In the genomic region with DNA sequence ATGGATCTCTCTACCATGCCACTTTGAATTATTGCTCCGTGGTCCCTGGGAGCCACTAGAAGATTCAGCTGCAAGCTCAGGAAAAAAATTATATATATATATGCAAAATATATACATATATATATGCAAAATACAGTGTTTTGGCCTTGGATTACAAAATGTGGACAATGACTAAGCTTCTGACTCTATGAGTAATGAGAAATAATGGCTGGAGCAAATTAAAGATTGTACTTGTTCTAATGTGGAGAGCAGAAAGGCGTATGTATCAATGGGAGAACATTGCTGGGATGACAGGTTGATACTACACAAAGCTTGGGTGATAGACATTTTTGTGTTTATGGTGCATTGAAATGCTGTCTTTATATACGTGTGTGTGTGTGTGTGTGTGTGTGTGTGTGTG, we compare ENCODE assay signal across 19 cellular contexts.
DNase-seq lines count a peak whose midpoint lies in the region; ATAC-seq and TF ChIP-seq lines count a peak whose summit lies in the region.
"Had no signal": no experiment of that assay in that cellular context is flagged by ENCODE, and none has a peak within 500 bp of the region (broad histone marks: within the 10 kb centered on the region; RNA-seq: fewer than 3 reads in every experiment).

No MANE protein-coding gene starts in this region.

- H3K27me3 ChIP-seq in GM23248 (replicated peaks; ENCODE audit: insufficient read depth) (no peaks in the 10 kb centered on the region), mesenchymal stem cell (ENCODE audit: control insufficient read depth in 1 of 2, insufficient read depth in 1 of 2, low read length in 2 of 2) (no peaks in the 10 kb centered on the region)
- H3K27me3 ChIP-seq: BLaER1 had no signal

- H3K79me2 ChIP-seq in GM23248 (ENCODE audit: insufficient read depth): no peaks in the 10 kb centered on the region

- no peak overlapping the region for H4K91ac ChIP-seq in mesenchymal stem cell (ENCODE audit: low read length)

- WGBS in GM23248 (ENCODE audit: low coverage in 1 of 2, low lambda C conversion rate in 2 of 2, missing lambda C conversion rate in 2 of 2), 2 experiments: 66 to 76% methylated on average over 3 of the region's 3 CpGs
- WGBS in mesenchymal stem cell: 89% methylated on average over 2 of the region's 3 CpGs

- H3K79me1 ChIP-seq in mesenchymal stem cell (replicated peaks; ENCODE audit: low read length, poor library complexity, severe bottlenecking): no peaks in the 10 kb centered on the region

- H3K9me3 ChIP-seq in GM23248 (ENCODE audit: low read depth): no peaks in the 10 kb centered on the region
- no peaks in the 10 kb centered on the region; the same call in 1 of the 2 replicates for H3K9me3 ChIP-seq in SK-N-MC (ENCODE audit: low read depth, low read length)
- H3K9me3 ChIP-seq in mesenchymal stem cell (ENCODE audit: control insufficient read depth, low read length): peaks cover 9% of the 10 kb centered on the region
- H3K9me3 ChIP-seq: BLaER1 had no signal

- H3F3A ChIP-seq in GM23248 (ENCODE audit: insufficient read depth): no peaks in the 10 kb centered on the region

- no peak for ATAC-seq in GM18505 (IDR thresholded peaks at IDR 0.05; ENCODE audit: unreplicated experiment)
- ATAC-seq: Right ventricle myocardium inferior had no signal

- no peak for TF ChIP-seq POLR2A in GM18505 (IDR thresholded peaks at IDR 0.05; ENCODE audit: borderline replicate concordance, extremely low read depth, insufficient read depth, insufficient read length)

- H3K9ac ChIP-seq in GM23248 (no peak overlapping the region), SK-N-MC (ENCODE audit: insufficient read length) (no peak overlapping the region), mesenchymal stem cell (ENCODE audit: low read length) (no peak overlapping the region)
- H3K9ac ChIP-seq: BLaER1, KMS-11 had no signal

- TF ChIP-seq CTCF in epithelial cell of esophagus (IDR thresholded peaks at IDR 0.05; ENCODE audit: insufficient read depth, low read depth, low read length, missing control alignments): no peak

- H3K4ac ChIP-seq in mesenchymal stem cell (ENCODE audit: low read depth in 1 of 2, low read length in 2 of 2): no peak overlapping the region

- H3K18ac ChIP-seq in mesenchymal stem cell (ENCODE audit: low read depth in 1 of 2, low read length in 2 of 2): no peak overlapping the region

- H3K4me3 ChIP-seq in GM23248 (no peak overlapping the region), SK-N-MC (peak overlapping the region; percentile 19; the same call in 1 of the 2 replicates), epithelial cell of esophagus (ENCODE audit: low read length) (no peak overlapping the region), mesenchymal stem cell (ENCODE audit: insufficient read depth in 1 of 2, low read depth in 1 of 2, low read length in 2 of 2) (no peak overlapping the region)
- H3K4me3 ChIP-seq: BLaER1 had no signal

- H3K4me1 ChIP-seq in GM23248 (ENCODE audit: insufficient read depth) (no peaks in the 10 kb centered on the region), mesenchymal stem cell (ENCODE audit: control insufficient read depth, insufficient read depth, low read depth, low read length) (no peaks in the 10 kb centered on the region)
- H3K4me1 ChIP-seq: BLaER1 had no signal

- H3K14ac ChIP-seq in mesenchymal stem cell (ENCODE audit: low read length in 2 of 2): no peak overlapping the region

- no peak overlapping the region for H2AK5ac ChIP-seq in mesenchymal stem cell (ENCODE audit: low read length, severe bottlenecking)

- no peaks in the 10 kb centered on the region for H3K36me3 ChIP-seq in GM23248 (ENCODE audit: low read depth)
- H3K36me3 ChIP-seq in SK-N-MC (ENCODE audit: insufficient read depth, low read length): no peaks in the 10 kb centered on the region
- no peaks in the 10 kb centered on the region for H3K36me3 ChIP-seq in mesenchymal stem cell (ENCODE audit: control insufficient read depth in 1 of 2, insufficient read depth in 2 of 2, low read depth in 1 of 2, low read length in 2 of 2)
- H3K36me3 ChIP-seq: BLaER1 had no signal

- no peak overlapping the region for H2BK15ac ChIP-seq in mesenchymal stem cell (ENCODE audit: low read depth, poor library complexity, severe bottlenecking)

- no peak overlapping the region for H2AFZ ChIP-seq in GM23248
- H2AFZ ChIP-seq in mesenchymal stem cell (ENCODE audit: low read depth, low read length): no peak overlapping the region

- H3K23ac ChIP-seq in mesenchymal stem cell (ENCODE audit: low read length in 2 of 2): no peak overlapping the region

- no peak overlapping the region for H4K8ac ChIP-seq in mesenchymal stem cell (ENCODE audit: low read length)

- in situ Hi-C loops in GM23248 (cut with MboI): no loop called here

- H3K27ac ChIP-seq in GM23248: no peak overlapping the region
- H3K27ac ChIP-seq in SK-N-MC: peak overlapping the region; percentile 95
- no peak overlapping the region for H3K27ac ChIP-seq in mesenchymal stem cell (ENCODE audit: low read length, poor library complexity, severe bottlenecking)
- H3K27ac ChIP-seq: BLaER1, KMS-11 had no signal

- H2BK5ac ChIP-seq in mesenchymal stem cell (ENCODE audit: low read depth, low read length, poor library complexity, severe bottlenecking): no peak overlapping the region

- H4K20me1 ChIP-seq in GM23248 (ENCODE audit: insufficient read depth): no peaks in the 10 kb centered on the region
- H4K20me1 ChIP-seq: BLaER1 had no signal

- H2BK12ac ChIP-seq in mesenchymal stem cell (ENCODE audit: low read length in 2 of 2): no peak overlapping the region

- H2BK120ac ChIP-seq in mesenchymal stem cell (ENCODE audit: low read depth, low read length): no peak overlapping the region

- peak; percentile 58 for DNase-seq in GM23248
- no peak for DNase-seq in SK-N-MC (ENCODE audit: low read depth, low spot score)
- DNase-seq in epithelial cell of esophagus (ENCODE audit: low read depth): peak; percentile 42
- DNase-seq in mesenchymal stem cell: peak; percentile 26
- no peak for DNase-seq in COR-L47 (lab: John Stamatoyannopoulos, UW)
- no peak for DNase-seq in H4 (ENCODE audit: low spot score)
- DNase-seq: ACHN; CD4-positive, alpha-beta memory T cell; DMS153; GF-D8; NCI-H1105 treated with DMSO at 0.1 percent for 48 hours; NCI-H2029 treated with DMSO at 0.1 percent for 48 hours; NCI-H345; NCI-H524; NCI-H82 had no signal

- H3K4me2 ChIP-seq in GM23248 (ENCODE audit: unreplicated experiment): no peak overlapping the region
- no peak overlapping the region for H3K4me2 ChIP-seq in mesenchymal stem cell (ENCODE audit: low read length, poor library complexity, severe bottlenecking)
- H3K4me2 ChIP-seq: BLaER1, KMS-11 had no signal

- no peaks in the 10 kb centered on the region for H3K9me2 ChIP-seq in GM23248 (ENCODE audit: insufficient read depth)

Comparison
In these comparisons a context has a peak if more than half of its experiments do, and no peak if none do; other contexts are left out.
1. DNase-seq: peak in GM23248 (single experiment), epithelial cell of esophagus (single experiment) and mesenchymal stem cell (single experiment); none in SK-N-MC (single experiment), COR-L47 (single experiment) and H4 (single experiment).